In the genomic region with DNA sequence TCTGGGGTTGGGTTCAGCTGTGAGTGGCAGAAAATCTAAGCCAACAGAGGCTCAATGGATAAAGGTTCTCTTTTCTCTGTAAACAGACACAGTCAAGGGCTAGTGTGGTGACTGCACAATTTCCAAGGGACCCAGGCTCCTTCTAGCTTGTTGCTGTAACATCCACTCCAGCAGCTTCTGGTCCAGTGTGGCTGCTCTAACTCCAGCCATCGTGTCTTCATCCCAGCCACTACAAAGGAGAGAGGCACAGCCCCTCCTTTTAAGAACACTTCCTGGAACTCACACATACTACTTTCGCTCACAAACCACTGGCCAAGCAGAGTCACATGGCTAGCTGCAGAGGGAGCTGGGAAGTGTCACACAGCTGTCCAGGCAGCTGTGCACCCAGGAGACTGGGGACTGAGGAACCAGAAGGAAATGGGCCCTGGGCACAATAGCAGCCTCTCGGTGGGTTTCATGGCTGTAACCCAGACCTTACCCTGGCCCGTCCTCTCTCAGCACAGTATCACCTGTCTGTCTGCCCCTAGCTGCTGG, we compare ENCODE assay signal across 12 cellular contexts.
"Had no signal": no experiment of that assay in that cellular context is flagged by ENCODE, and none has a peak within 500 bp of the region (broad histone marks: within the 10 kb centered on the region; RNA-seq: fewer than 3 reads in every experiment).

No MANE protein-coding gene starts in this region.

- H3K27me3 ChIP-seq: right lobe of liver had no signal

- H3K4me1 Mint-ChIP-seq: activated T-helper 17 cell treated with anti-CD3 and anti-CD28 coated beads, Interleukin-2, amount 50 U/mL, for 72 hours had no signal

- H3K4me1 ChIP-seq: gastroesophageal sphincter, psoas muscle, right lobe of liver had no signal

- H3K36me3 ChIP-seq: gastroesophageal sphincter, right lobe of liver had no signal

- H3K9me3 Mint-ChIP-seq: activated naive CD4-positive, alpha-beta T cell treated with anti-CD3 and anti-CD28 coated beads for 36 hours; activated T-helper 17 cell treated with anti-CD3 and anti-CD28 coated beads, Interleukin-2, amount 50 U/mL, for 72 hours; naive thymus-derived CD8-positive, alpha-beta T cell had no signal

- H3K36me3 Mint-ChIP-seq: naive thymus-derived CD8-positive, alpha-beta T cell had no signal

- H3K9me3 ChIP-seq: gastroesophageal sphincter, psoas muscle, right lobe of liver had no signal

- H3K27ac ChIP-seq: gastroesophageal sphincter, psoas muscle, right lobe of liver had no signal

- ATAC-seq: activated CD4-positive, CD25-positive, alpha-beta regulatory T cell treated with anti-CD3 and anti-CD28 coated beads, Interleukin-2, amount 50 U/mL, for 24 hours; activated T-helper 17 cell treated with anti-CD3 and anti-CD28 coated beads, Interleukin-2, amount 50 U/mL, for 72 hours; gastroesophageal sphincter; naive thymus-derived CD8-positive, alpha-beta T cell; psoas muscle; right lobe of liver had no signal

- H3K4me3 Mint-ChIP-seq: activated naive CD4-positive, alpha-beta T cell treated with anti-CD3 and anti-CD28 coated beads for 36 hours; activated T-helper 17 cell treated with anti-CD3 and anti-CD28 coated beads, Interleukin-2, amount 50 U/mL, for 72 hours; naive thymus-derived CD8-positive, alpha-beta T cell had no signal

- DNase-seq: activated naive CD4-positive, alpha-beta T cell treated with anti-CD3 and anti-CD28 coated beads for 36 hours; mammary epithelial cell; psoas muscle; stimulated activated CD4-positive, alpha-beta T cell treated with anti-CD3 and anti-CD28 coated beads, Interleukin-1b, Interleukin-23, amount 100 ng/mL, for 48 hours; T-helper 9 cell had no signal

- H3K27ac Mint-ChIP-seq: activated naive CD4-positive, alpha-beta T cell treated with anti-CD3 and anti-CD28 coated beads for 36 hours; activated T-helper 17 cell treated with anti-CD3 and anti-CD28 coated beads, Interleukin-2, amount 50 U/mL, for 72 hours; naive thymus-derived CD8-positive, alpha-beta T cell had no signal

- FAIRE-seq: colon, endometrium had no signal

- H3K4me3 ChIP-seq: gastroesophageal sphincter, psoas muscle, right lobe of liver had no signal
